In genomic region chr2:8685697-8686358, GRCh38 we compare ENCODE assay signal across 7 cellular contexts. TPM values are rescaled to one million over a fixed set of nuclear protein-coding genes. Genes with fewer than 3 reads are reported as not detected.
DNase-seq lines count a peak whose midpoint lies in the region; ATAC-seq and TF ChIP-seq lines count a peak whose summit lies in the region.

No MANE protein-coding gene starts in this region.

- H3K9me3 ChIP-seq in endodermal cell (ENCODE audit: control insufficient read depth, low read length) = no peaks in the 10 kb centered on the region

- WGBS in endodermal cell (ENCODE audit: insufficient coverage in 1 of 2, insufficient read length in 1 of 2), 2 experiments = 0 to 1% methylated on average over 16 to 50 of the region's 50 CpGs

- H3K27me3 Mint-ChIP-seq in endodermal cell (ENCODE audit: insufficient read depth) = no peaks in the 10 kb centered on the region
- no peaks in the 10 kb centered on the region for H3K27me3 Mint-ChIP-seq in mesothelial cell of epicardium (ENCODE audit: low read depth)

- TF ChIP-seq CTCF in GM12875 (IDR thresholded peaks at IDR 0.05; ENCODE audit: borderline replicate concordance, insufficient read depth, low read depth, low read length) (peak; percentile 98), endodermal cell (conservative IDR thresholded peaks at IDR 0.05) (peak; percentile 100), mesothelial cell of epicardium (IDR thresholded peaks at IDR 0.05; ENCODE audit: unreplicated experiment) (peak; percentile 99)

- H3K4me1 Mint-ChIP-seq in endodermal cell = peaks cover 4% of the 10 kb centered on the region
- peaks cover 12% of the 10 kb centered on the region for H3K4me1 Mint-ChIP-seq in mesothelial cell of epicardium

- no peaks in the 10 kb centered on the region for H3K36me3 ChIP-seq in endodermal cell (ENCODE audit: control insufficient read depth, insufficient read depth, low read length)

- H3K36me3 Mint-ChIP-seq in endodermal cell (ENCODE audit: low read depth) = peaks cover 16% of the 10 kb centered on the region
- H3K36me3 Mint-ChIP-seq in mesothelial cell of epicardium = peaks cover 21% of the 10 kb centered on the region

- H3K9me3 Mint-ChIP-seq in endodermal cell (no peaks in the 10 kb centered on the region), mesothelial cell of epicardium (peaks cover 3% of the 10 kb centered on the region)

- H3K4me3 Mint-ChIP-seq in endodermal cell (peak overlapping the region; percentile 41), mesothelial cell of epicardium (peak overlapping the region; percentile 56)

- peak overlapping the region; percentile 71 for H3K27ac ChIP-seq in endodermal cell (ENCODE audit: low read depth, low read length)

- ATAC-seq in HG02973 (IDR thresholded peaks at IDR 0.05; ENCODE audit: unreplicated experiment) = peak; percentile 20

- peak overlapping the region; percentile 57 for H3K4me3 ChIP-seq in GM12875 (ENCODE audit: low read depth, low read length)
- H3K4me3 ChIP-seq in endodermal cell (ENCODE audit: low read length) = peak overlapping the region; percentile 89

- H3K27ac Mint-ChIP-seq in endodermal cell (no peak overlapping the region), mesothelial cell of epicardium (peak overlapping the region; percentile 66)

- peak overlapping the region; percentile 47 for H3K9ac ChIP-seq in endodermal cell (ENCODE audit: extremely low read depth, low read length, poor library complexity, severe bottlenecking)

- no peaks in the 10 kb centered on the region for H3K27me3 ChIP-seq in endodermal cell (ENCODE audit: control insufficient read depth, insufficient read depth, low read length, poor library complexity, severe bottlenecking)

- DNase-seq in NCI-H526 (lab: John Stamatoyannopoulos, UW) = peak; percentile 30 to 88
- peak; percentile 98 for DNase-seq in activated CD8-positive, alpha-beta memory T cell treated with anti-CD3 and anti-CD28 coated beads for 24 hours
- peak; percentile 93 for DNase-seq in endodermal cell
- DNase-seq in mesothelial cell of epicardium (ENCODE audit: low spot score in 2 of 2, unreplicated experiment in 2 of 2) = peak; percentile 81 to 97
- peak; percentile 88 for DNase-seq in stimulated activated CD8-positive, alpha-beta memory T cell treated with anti-CD3 and anti-CD28 coated beads, Interleukin-15, amount 100 ng/mL, for 24 hours (ENCODE audit: low read depth)

- H3K4me1 ChIP-seq in endodermal cell (ENCODE audit: control insufficient read depth, insufficient read depth, low read length) = no peaks in the 10 kb centered on the region

RNA-seq across cellular contexts. Expression of gene ID2, which starts 4.0 kb away (rescaled TPM):
- total RNA-seq in endodermal cell (10 to 100 TPM; 83.5 to 91.2 TPM), mesothelial cell of epicardium (231 to 240 TPM (median 239 TPM) in 3 replicates)
- 408 TPM for polyA plus RNA-seq in endodermal cell (2013, experiment 1 of 2)
- 340 TPM for polyA plus RNA-seq in endodermal cell (2013, experiment 2 of 2)

Comparison
In these comparisons a context has a peak if more than half of its experiments do, and no peak if none do; other contexts are left out.
1. Peak in every context shown above with its lines: DNase-seq, ATAC-seq, H3K4me3 ChIP-seq and H3K27ac ChIP-seq.